Comparison of ENCODE assay signal across 14 cellular contexts in the genomic region with DNA sequence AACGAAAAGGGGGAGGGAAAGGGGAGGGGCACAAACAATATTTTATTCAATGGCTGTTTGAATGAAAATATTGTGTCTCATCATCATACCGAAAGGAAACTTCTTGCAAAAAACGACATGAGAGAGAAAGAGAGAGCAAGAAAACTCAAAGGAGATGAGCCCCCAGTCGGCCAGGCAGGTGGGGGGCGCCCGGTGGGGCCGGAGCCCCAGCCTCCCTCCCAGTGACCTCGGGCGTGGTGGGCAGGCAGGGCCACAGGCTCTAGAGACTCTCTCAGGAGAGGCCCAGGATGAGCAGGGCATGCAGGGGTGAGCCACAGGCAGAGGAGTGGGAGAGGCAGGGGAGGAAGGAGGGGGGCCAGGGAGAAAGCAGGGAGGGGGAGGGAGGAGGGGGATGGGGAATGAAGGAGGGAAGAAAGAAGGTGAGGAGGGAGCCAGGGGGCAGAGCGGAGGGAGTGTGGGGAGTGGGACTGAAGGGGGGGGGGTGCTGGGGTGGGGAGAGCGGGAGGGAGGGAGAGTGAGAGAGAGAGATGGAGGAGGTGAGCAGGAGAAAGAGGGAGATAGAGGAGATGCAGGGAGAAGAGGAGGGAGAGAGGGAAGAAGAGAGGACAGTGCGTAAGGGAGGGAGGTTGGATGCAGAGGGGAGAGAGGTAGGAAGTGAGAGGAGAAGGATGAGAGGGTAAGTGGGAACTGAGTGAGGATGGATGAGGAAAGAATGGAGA. TPM values are rescaled to one million over a fixed set of nuclear protein-coding genes. Genes with fewer than 3 reads are reported as not detected.
DNase-seq lines count a peak whose midpoint lies in the region; ATAC-seq and TF ChIP-seq lines count a peak whose summit lies in the region.
"Had no signal": no experiment of that assay in that cellular context is flagged by ENCODE, and none has a peak within 500 bp of the region (broad histone marks: within the 10 kb centered on the region; RNA-seq: fewer than 3 reads in every experiment).

No MANE protein-coding gene starts in this region.

- H3K4me1 ChIP-seq in endodermal cell (ENCODE audit: control insufficient read depth, insufficient read depth, low read length) (peaks cover 8% of the 10 kb centered on the region), mammary epithelial cell (ENCODE audit: insufficient read depth, low read length) (no peaks in the 10 kb centered on the region), left ventricle myocardium inferior (no peaks in the 10 kb centered on the region)
- H3K4me1 ChIP-seq: Caco-2 had no signal

- H3K9ac ChIP-seq in endodermal cell (ENCODE audit: extremely low read depth, low read length, poor library complexity, severe bottlenecking), result no peak overlapping the region
- H3K9ac ChIP-seq in mammary epithelial cell (ENCODE audit: insufficient read depth, low read length), result no peak overlapping the region
- H3K9ac ChIP-seq: KMS-11 had no signal

- H3K27me3 ChIP-seq in H7 (ENCODE audit: control insufficient read depth, insufficient read depth, low read length), result no peaks in the 10 kb centered on the region
- no peaks in the 10 kb centered on the region for H3K27me3 ChIP-seq in endodermal cell (ENCODE audit: control insufficient read depth, insufficient read depth, low read length, poor library complexity, severe bottlenecking)
- H3K27me3 ChIP-seq in mammary epithelial cell (ENCODE audit: insufficient read depth, low read length), result peaks cover 3% of the 10 kb centered on the region
- H3K27me3 ChIP-seq in left ventricle myocardium inferior (ENCODE audit: low read depth), result peaks cover 4% of the 10 kb centered on the region

- H2AFZ ChIP-seq in mammary epithelial cell (ENCODE audit: low read depth, low read length), result no peak overlapping the region

- WGBS in endodermal cell (ENCODE audit: insufficient coverage in 1 of 2, insufficient read length in 1 of 2), 2 experiments, result 54 to 67% methylated on average over 5 to 12 of the region's 12 CpGs
- 61% methylated on average over 5 of the region's 12 CpGs for WGBS in mammary epithelial cell (ENCODE audit: low coverage, missing lambda C conversion rate)

- DNase-seq in H7 (peak; percentile 89), SK-N-DZ (ENCODE audit: low spot score) (peak; percentile 61), endodermal cell (peak; percentile 66), nephron progenitor cell (no peak), mammary epithelial cell (no peak), left ventricle myocardium inferior (no peak)
- DNase-seq: Caco-2, MM.1S, NCI-H1105, NCI-H187 treated with DMSO at 0.1 percent for 48 hours, NCI-H446 treated with DMSO at 0.1 percent for 48 hours, SHP77 had no signal

- intact Hi-C loops in mammary epithelial cell (cut with micrococcal nuclease) (no loop called here), left ventricle myocardium inferior (cut with micrococcal nuclease) (no loop called here)

- H3K4me3 Mint-ChIP-seq in endodermal cell, result no peak overlapping the region
- peak overlapping the region; percentile 35 for H3K4me3 Mint-ChIP-seq in nephron progenitor cell

- dilution Hi-C loops in mammary epithelial cell (cut with HindIII; ENCODE audit: low sequenced_read_pairs), result no loop called here

- H3K9me3 Mint-ChIP-seq in endodermal cell, result no peaks in the 10 kb centered on the region
- no peaks in the 10 kb centered on the region for H3K9me3 Mint-ChIP-seq in nephron progenitor cell

- H3K27me3 Mint-ChIP-seq in endodermal cell (ENCODE audit: insufficient read depth), result no peaks in the 10 kb centered on the region
- peaks cover 6% of the 10 kb centered on the region for H3K27me3 Mint-ChIP-seq in nephron progenitor cell (ENCODE audit: low read depth, poor library complexity)

- H4K20me1 ChIP-seq in mammary epithelial cell (ENCODE audit: insufficient read depth, low read length), result no peaks in the 10 kb centered on the region

- H3K9me3 ChIP-seq in endodermal cell (ENCODE audit: control insufficient read depth, low read length) (no peaks in the 10 kb centered on the region), mammary epithelial cell (replicated peaks; ENCODE audit: insufficient read depth, low read length) (no peaks in the 10 kb centered on the region), left ventricle myocardium inferior (replicated peaks) (no peaks in the 10 kb centered on the region)
- H3K9me3 ChIP-seq: Caco-2 had no signal

- no TSS peak for BruUV-seq in mammary epithelial cell (replicated peaks; lab: Mats Ljungman, UMichigan)

- H3K4me1 Mint-ChIP-seq in endodermal cell (peaks cover 10% of the 10 kb centered on the region), nephron progenitor cell (peaks cover 57% of the 10 kb centered on the region)

- CTCF ChIA-PET in mammary epithelial cell (lab: Charles Lee; ENCODE audit: low non-redundant PET), result no interaction called here

- H3K4me2 ChIP-seq in mammary epithelial cell (ENCODE audit: insufficient read depth, low read depth, low read length), result no peak overlapping the region

- no peak for TF ChIP-seq CTCF in endodermal cell (conservative IDR thresholded peaks at IDR 0.05)
- TF ChIP-seq CTCF in nephron progenitor cell (IDR thresholded peaks at IDR 0.05), result no peak
- TF ChIP-seq CTCF in mammary epithelial cell (conservative IDR thresholded peaks at IDR 0.05 in 1 of 2, IDR thresholded peaks at IDR 0.05 in 1 of 2; ENCODE audit: extremely low read depth in 1 of 2, insufficient read depth in 1 of 2, low read depth in 1 of 2, low read length in 2 of 2), result no peak
- TF ChIP-seq CTCF in left ventricle myocardium inferior (IDR thresholded peaks at IDR 0.05; ENCODE audit: borderline replicate concordance), result no peak

- H3K36me3 ChIP-seq in H7 (replicated peaks; ENCODE audit: control insufficient read depth, insufficient read depth, low read length), result no peaks in the 10 kb centered on the region
- no peaks in the 10 kb centered on the region for H3K36me3 ChIP-seq in endodermal cell (ENCODE audit: control insufficient read depth, insufficient read depth, low read length)
- no peaks in the 10 kb centered on the region for H3K36me3 ChIP-seq in mammary epithelial cell (ENCODE audit: insufficient read depth, low read length)
- H3K36me3 ChIP-seq in left ventricle myocardium inferior, result no peaks in the 10 kb centered on the region

- H3K4me3 ChIP-seq in H7 (ENCODE audit: insufficient read depth, low read depth, low read length) (no peak overlapping the region), endodermal cell (ENCODE audit: low read length) (no peak overlapping the region), mammary epithelial cell (replicated peaks in 1 of 3; ENCODE audit: insufficient read depth in 1 of 3, low read depth in 2 of 3, low read length in 3 of 3) (no peak overlapping the region), left ventricle myocardium inferior (no peak overlapping the region)

- in situ Hi-C loops in mammary epithelial cell (cut with MboI; ENCODE audit: low sequenced_read_pairs in 2 of 2), result no loop called here

- no peaks in the 10 kb centered on the region for H3K36me3 Mint-ChIP-seq in endodermal cell (ENCODE audit: low read depth)
- H3K36me3 Mint-ChIP-seq in nephron progenitor cell (ENCODE audit: low read depth), result no peaks in the 10 kb centered on the region

- H3K27ac ChIP-seq in endodermal cell (ENCODE audit: low read depth, low read length) (peak overlapping the region; percentile 38), mammary epithelial cell (ENCODE audit: insufficient read depth, low read depth, low read length) (no peak overlapping the region), left ventricle myocardium inferior (replicated peaks) (no peak overlapping the region)
- H3K27ac ChIP-seq: KMS-11 had no signal

- no peak for ATAC-seq in GM19455 (IDR thresholded peaks at IDR 0.05; ENCODE audit: unreplicated experiment)

- no peaks in the 10 kb centered on the region for H3K79me2 ChIP-seq in mammary epithelial cell (ENCODE audit: insufficient read depth, low read length)

- H3K27ac Mint-ChIP-seq in endodermal cell, result no peak overlapping the region
- H3K27ac Mint-ChIP-seq in nephron progenitor cell, result peak overlapping the region; percentile 56

RNA-seq across cellular contexts. Expression of a gene that starts 14.0 kb away (rescaled TPM):
- total RNA-seq in H7 (2014; rRNA removed; shearing (Covaris generic)), result 33.1 and 38.7 TPM in 2 replicates
- polyA plus RNA-seq in SK-N-DZ (2014; cell fraction: cytosol; rRNA removed), result 24.8 and 26.1 TPM in 2 replicates
- 10.8 and 14.3 TPM in 2 replicates for polyA plus RNA-seq in SK-N-DZ (2014; cell fraction: nucleus; rRNA removed)
- 10 to 100 TPM; 30.1 to 32.2 TPM for total RNA-seq in endodermal cell
- 27.7 TPM for polyA plus RNA-seq in endodermal cell (2013, experiment 1 of 2)
- polyA plus RNA-seq in endodermal cell (2013, experiment 2 of 2), result 24.2 TPM
- 10 to 100 TPM; 37.6 to 42.8 TPM for total RNA-seq in mammary epithelial cell
- polyA plus RNA-seq in mammary epithelial cell, result 33.2 TPM
- polyA minus RNA-seq in mammary epithelial cell, result 30.9 TPM
- total RNA-seq in left ventricle myocardium inferior, result 23.5 TPM

RNA-seq across cellular contexts. Expression of a gene that starts 22.6 kb away (rescaled TPM):
- total RNA-seq in H7 (2014; rRNA removed; shearing (Covaris generic)), result 19.0 and 20.0 TPM in 2 replicates
- 28.2 and 28.8 TPM in 2 replicates for polyA plus RNA-seq in SK-N-DZ (2014; cell fraction: cytosol; rRNA removed)
- polyA plus RNA-seq in SK-N-DZ (2014; cell fraction: nucleus; rRNA removed), result 19.9 and 28.3 TPM in 2 replicates
- total RNA-seq in endodermal cell (10 to 100 TPM in 1 of 2 donors, 1 to 10 TPM in 1; 8.5 to 14.6 TPM), mammary epithelial cell (10 to 100 TPM; 10.0 to 11.9 TPM), left ventricle myocardium inferior (7.0 TPM)
- 14.7 TPM for polyA plus RNA-seq in endodermal cell (2013, experiment 1 of 2)
- 11.5 TPM for polyA plus RNA-seq in endodermal cell (2013, experiment 2 of 2)
- polyA plus RNA-seq in mammary epithelial cell, result 24.4 TPM
- polyA minus RNA-seq in mammary epithelial cell, result 8.0 TPM

RNA-seq across cellular contexts. Expression of a gene that starts 22.7 kb away (rescaled TPM):
- total RNA-seq in H7 (2014; rRNA removed; shearing (Covaris generic)), result 41.1 and 41.6 TPM in 2 replicates
- polyA plus RNA-seq in SK-N-DZ (2014; cell fraction: cytosol; rRNA removed), result 24.3 and 25.9 TPM in 2 replicates
- 119 and 128 TPM in 2 replicates for polyA plus RNA-seq in SK-N-DZ (2014; cell fraction: nucleus; rRNA removed)
- 10 to 100 TPM; 21.8 TPM for total RNA-seq in endodermal cell
- polyA plus RNA-seq in endodermal cell (2013, experiment 1 of 2), result 34.3 TPM
- 30.3 TPM for polyA plus RNA-seq in endodermal cell (2013, experiment 2 of 2)
- 10 to 100 TPM; 15.6 to 17.7 TPM for total RNA-seq in mammary epithelial cell
- polyA plus RNA-seq in mammary epithelial cell, result 34.8 TPM
- polyA minus RNA-seq in mammary epithelial cell, result 28.7 TPM
- 16.4 TPM for total RNA-seq in left ventricle myocardium inferior

RNA-seq across cellular contexts. Expression of a gene that starts 27.8 kb away (rescaled TPM):
- total RNA-seq in H7 (2014; rRNA removed; shearing (Covaris generic)), result 1.1 and 1.3 TPM in 2 replicates
- 0.66 and 1.2 TPM in 2 replicates for polyA plus RNA-seq in SK-N-DZ (2014; cell fraction: cytosol; rRNA removed)
- polyA plus RNA-seq in SK-N-DZ (2014; cell fraction: nucleus; rRNA removed), result 5.2 and 7.3 TPM in 2 replicates
- 1 to 10 TPM in 1 of 2 donors, under 1 TPM in 1; 0.22 to 1.4 TPM for total RNA-seq in endodermal cell
- polyA plus RNA-seq in endodermal cell (2013, experiment 1 of 2), result 4.4 TPM
- 2.6 TPM for polyA plus RNA-seq in endodermal cell (2013, experiment 2 of 2)
- total RNA-seq in mammary epithelial cell, result under 1 TPM; 0.33 to 0.52 TPM
- 0.33 TPM for polyA plus RNA-seq in mammary epithelial cell
- not detected for polyA minus RNA-seq in mammary epithelial cell
- not detected for total RNA-seq in left ventricle myocardium inferior

RNA-seq across cellular contexts. Expression of a gene that starts 32.7 kb away (rescaled TPM):
- total RNA-seq in H7 (2014; rRNA removed; shearing (Covaris generic)), result 11.4 and 16.7 TPM in 2 replicates
- polyA plus RNA-seq in SK-N-DZ (2014; cell fraction: cytosol; rRNA removed), result 27.8 and 29.4 TPM in 2 replicates
- polyA plus RNA-seq in SK-N-DZ (2014; cell fraction: nucleus; rRNA removed), result 30.0 and 30.9 TPM in 2 replicates
- total RNA-seq in endodermal cell (10 to 100 TPM in 1 of 2 donors, 1 to 10 TPM in 1; 9.4 to 17.2 TPM), mammary epithelial cell (10 to 100 TPM in 1 of 2 donors, 1 to 10 TPM in 1; 9.2 to 23.3 TPM), left ventricle myocardium inferior (11.4 TPM)
- 15.8 TPM for polyA plus RNA-seq in endodermal cell (2013, experiment 1 of 2)
- 15.9 TPM for polyA plus RNA-seq in endodermal cell (2013, experiment 2 of 2)
- 29.2 TPM for polyA plus RNA-seq in mammary epithelial cell
- 3.3 TPM for polyA minus RNA-seq in mammary epithelial cell

Comparison
In these comparisons a context has a peak if more than half of its experiments do, and no peak if none do; other contexts are left out.
1. DNase-seq: peak in H7 (single experiment), SK-N-DZ (single experiment) and endodermal cell (single experiment); none in nephron progenitor cell (single experiment), mammary epithelial cell (single experiment) and left ventricle myocardium inferior (single experiment).